In genomic region chr12:95181103-95181502, GRCh38 we compare ENCODE assay signal across 26 cellular contexts.
"Had no signal": no experiment of that assay in that cellular context is flagged by ENCODE, and none has a peak within 500 bp of the region (broad histone marks: within the 10 kb centered on the region; RNA-seq: fewer than 3 reads in every experiment).

No MANE protein-coding gene starts in this region.

- H3K9me3 ChIP-seq: MG63 had no signal

- DNase-seq: activated CD4-positive, alpha-beta memory T cell treated with anti-CD3 and anti-CD28 coated beads for 36 hours; activated CD4-positive, alpha-beta T cell treated with anti-CD3 and anti-CD28 coated beads, Interleukin-2, amount 10 ng/mL, durations not matched to agents 7 days and 5 days; activated CD4-positive, CD25-positive, alpha-beta regulatory T cell; activated CD8-positive, alpha-beta memory T cell treated with anti-CD3 and anti-CD28 coated beads for 24 hours; activated gamma-delta T cell; activated naive CD4-positive, alpha-beta T cell treated with anti-CD3 and anti-CD28 coated beads for 36 hours; activated T-cell treated with anti-CD3 and anti-CD28 coated beads for 4 hours; activated T-cell treated with anti-CD3 and anti-CD28 coated beads, Interleukin-2, amount 50 U/mL, for 48 hours; amygdala; MG63; NCI-H1105 treated with DMSO at 0.1 percent for 48 hours; NCI-H1694; NCI-H2029; NCI-H2107; NCI-H2171 treated with DMSO at 0.1 percent for 48 hours; NCI-H510A treated with DMSO at 0.1 percent for 48 hours; NCI-H82; SIG-M5; T-helper 17 cell; T-helper 9 cell had no signal

- H3K27ac Mint-ChIP-seq: activated CD4-positive, alpha-beta memory T cell treated with anti-CD3 and anti-CD28 coated beads for 36 hours; activated CD4-positive, alpha-beta T cell treated with anti-CD3 and anti-CD28 coated beads, Interleukin-2, amount 10 ng/mL, durations not matched to agents 7 days and 5 days; activated naive CD4-positive, alpha-beta T cell treated with anti-CD3 and anti-CD28 coated beads for 36 hours; activated naive CD8-positive, alpha-beta T cell; activated T-helper 17 cell treated with anti-CD3 and anti-CD28 coated beads, Interleukin-2, amount 50 U/mL, for 72 hours; brain; T-helper 17 cell had no signal

- H3K27me3 Mint-ChIP-seq: activated CD4-positive, alpha-beta T cell treated with anti-CD3 and anti-CD28 coated beads, Interleukin-2, amount 10 ng/mL, durations not matched to agents 7 days and 5 days; activated naive CD8-positive, alpha-beta T cell; activated T-helper 17 cell treated with anti-CD3 and anti-CD28 coated beads, Interleukin-2, amount 50 U/mL, for 72 hours; brain; central memory CD8-positive, alpha-beta T cell; T-helper 17 cell had no signal

- H3K36me3 ChIP-seq: MG63 had no signal

- H3K27me3 ChIP-seq: MG63 had no signal

- H3K9me3 Mint-ChIP-seq: activated CD4-positive, alpha-beta memory T cell treated with anti-CD3 and anti-CD28 coated beads for 36 hours; activated CD4-positive, alpha-beta T cell treated with anti-CD3 and anti-CD28 coated beads, Interleukin-2, amount 10 ng/mL, durations not matched to agents 7 days and 5 days; activated naive CD4-positive, alpha-beta T cell treated with anti-CD3 and anti-CD28 coated beads for 36 hours; activated T-helper 17 cell treated with anti-CD3 and anti-CD28 coated beads, Interleukin-2, amount 50 U/mL, for 72 hours; brain; central memory CD8-positive, alpha-beta T cell had no signal

- H3K9ac ChIP-seq: KMS-11 had no signal

- H3K4me1 Mint-ChIP-seq: activated CD4-positive, alpha-beta T cell treated with anti-CD3 and anti-CD28 coated beads, Interleukin-2, amount 10 ng/mL, durations not matched to agents 7 days and 5 days; activated T-helper 17 cell treated with anti-CD3 and anti-CD28 coated beads, Interleukin-2, amount 50 U/mL, for 72 hours; brain; central memory CD8-positive, alpha-beta T cell; T-helper 17 cell had no signal

- ATAC-seq: activated T-helper 17 cell treated with anti-CD3 and anti-CD28 coated beads, Interleukin-2, amount 50 U/mL, for 72 hours; T-helper 17 cell had no signal

- H3K27ac ChIP-seq: KMS-11, VCaP had no signal

- H3K4me2 ChIP-seq: KMS-11 had no signal

- H3K4me3 ChIP-seq: MG63 had no signal

- H3K36me3 Mint-ChIP-seq: activated CD4-positive, alpha-beta memory T cell treated with anti-CD3 and anti-CD28 coated beads for 36 hours; activated naive CD8-positive, alpha-beta T cell had no signal

- H3K4me3 Mint-ChIP-seq: activated CD4-positive, alpha-beta memory T cell treated with anti-CD3 and anti-CD28 coated beads for 36 hours; activated CD4-positive, alpha-beta T cell treated with anti-CD3 and anti-CD28 coated beads, Interleukin-2, amount 10 ng/mL, durations not matched to agents 7 days and 5 days; activated naive CD4-positive, alpha-beta T cell treated with anti-CD3 and anti-CD28 coated beads for 36 hours; activated naive CD8-positive, alpha-beta T cell; activated T-helper 17 cell treated with anti-CD3 and anti-CD28 coated beads, Interleukin-2, amount 50 U/mL, for 72 hours; brain; central memory CD8-positive, alpha-beta T cell; T-helper 17 cell had no signal
